20 cellular contexts compared by ENCODE assay signal in the genomic region with DNA sequence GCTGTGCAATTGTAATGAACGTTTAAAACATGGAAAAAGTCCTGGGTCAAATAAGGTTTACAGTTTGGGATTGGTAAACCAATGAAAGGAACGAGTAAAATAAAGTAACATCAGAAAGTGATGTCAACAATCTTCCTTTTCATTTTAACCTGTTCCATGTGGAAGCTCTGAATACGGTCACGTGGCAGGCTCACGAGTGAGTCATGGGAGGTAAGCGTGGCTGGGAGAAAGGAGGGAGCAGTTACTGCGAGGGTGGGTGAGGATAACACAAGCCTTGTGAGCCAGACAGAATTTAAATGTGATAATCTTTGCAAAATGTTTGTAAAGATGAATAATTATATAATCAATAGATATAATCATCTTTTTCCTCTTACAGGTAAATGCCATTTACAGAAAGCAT.
DNase-seq lines count a peak whose midpoint lies in the region; ATAC-seq, FAIRE-seq and TF ChIP-seq lines count a peak whose summit lies in the region.
"Had no signal": no experiment of that assay in that cellular context is flagged by ENCODE, and none has a peak within 500 bp of the region (broad histone marks: within the 10 kb centered on the region; RNA-seq: fewer than 3 reads in every experiment).

No MANE protein-coding gene starts in this region.

- no peak for TF ChIP-seq EP300 in K562 (IDR thresholded peaks at IDR 0.05; ENCODE audit: low read length)

- no peaks in the 10 kb centered on the region for H3K36me3 Mint-ChIP-seq in Calu3 (ENCODE audit: insufficient read depth, unreplicated experiment)
- H3K36me3 Mint-ChIP-seq: CD8-positive, alpha-beta memory T cell had no signal

- POLR2A ChIA-PET in K562 (lab: Yijun Ruan, JAX): no interaction called here

- no peaks in the 10 kb centered on the region for H3K27me3 Mint-ChIP-seq in Calu3 (ENCODE audit: unreplicated experiment)

- DNase-seq in Calu3 (peak; percentile 23), HT-29 (ENCODE audit: low spot score) (peak; percentile 25), K562 (ENCODE audit: extremely low read depth in 1 of 4, low spot score in 3 of 4) (peak in 1 of 4 experiments; percentile 2), putamen (ENCODE audit: low spot score) (peak; percentile 82), body of pancreas (no peak), vagina (ENCODE audit: extremely low spot score in 2 of 2) (no peak)
- DNase-seq: C1 segment of cervical spinal cord; CD8-positive, alpha-beta memory T cell; DMS79 treated with DMSO at 0.1 percent for 48 hours; HCEC 1CT; MG63; NCI-H1092; NCI-H2081 treated with DMSO at 0.1 percent for 48 hours; Peyer's patch; Right ventricle myocardium superior had no signal

- peaks cover 2% of the 10 kb centered on the region for H3K9me3 Mint-ChIP-seq in Calu3 (ENCODE audit: low read depth, unreplicated experiment)

- H3K27ac Mint-ChIP-seq in Calu3 (ENCODE audit: unreplicated experiment): no peak overlapping the region
- H3K27ac Mint-ChIP-seq: CD8-positive, alpha-beta memory T cell had no signal

- 1% methylated on average over 7 of the region's 7 CpGs for WGBS in K562 (ENCODE audit: insufficient coverage, low coverage, missing lambda C conversion rate)
- WGBS in body of pancreas, 2 donors: 72 to 77% methylated on average over 7 of the region's 7 CpGs

- ATAC-seq in K562 (no peak), GM19467 (IDR thresholded peaks at IDR 0.05; ENCODE audit: unreplicated experiment) (no peak), body of pancreas (no peak), GM19397 (IDR thresholded peaks at IDR 0.05; ENCODE audit: unreplicated experiment) (no peak)
- ATAC-seq: A549 had no signal

- intact Hi-C loops in Calu3 (cut with micrococcal nuclease; ENCODE audit: unreplicated experiment) (no loop called here), K562 (cut with micrococcal nuclease) (no loop called here), body of pancreas (cut with DNase I) (no loop called here), vagina (cut with DNase I) (no loop called here)

- H3K4me3 ChIP-seq in K562 (no peak overlapping the region), body of pancreas (no peak overlapping the region), vagina (no peak overlapping the region)
- H3K4me3 ChIP-seq: A549, MG63, Peyer's patch, SK-N-MC had no signal

- no peak for TF ChIP-seq RAD21 in K562 (CRISPR knock-in tag; conservative IDR thresholded peaks at IDR 0.05 in 1 of 2, IDR thresholded peaks at IDR 0.05 in 1 of 2)

- H3K27ac ChIP-seq in K562 (ENCODE audit: extremely low read depth, low read depth, low read length) (no peak overlapping the region), body of pancreas (no peak overlapping the region), vagina (no peak overlapping the region)
- H3K27ac ChIP-seq: A549, Peyer's patch, SK-N-MC had no signal

- H3K9me3 ChIP-seq in K562 (replicated peaks; ENCODE audit: control insufficient read depth, insufficient read depth, low read depth, low read length) (no peaks in the 10 kb centered on the region), body of pancreas (no peaks in the 10 kb centered on the region), vagina (no peaks in the 10 kb centered on the region)
- H3K9me3 ChIP-seq: A549, MG63, Peyer's patch had no signal

- no peak for TF ChIP-seq CTCF in Calu3 (IDR thresholded peaks at IDR 0.05; ENCODE audit: unreplicated experiment)
- TF ChIP-seq CTCF in K562 (IDR thresholded peaks at IDR 0.05 in 2 of 3, conservative IDR thresholded peaks at IDR 0.05 in 1 of 3; ENCODE audit: insufficient read depth in 2 of 3, low read depth in 1 of 3, low read length in 3 of 3): no peak
- no peak for TF ChIP-seq CTCF in body of pancreas (IDR thresholded peaks at IDR 0.05)
- TF ChIP-seq CTCF in vagina (IDR thresholded peaks at IDR 0.05): no peak

- peaks cover 23% of the 10 kb centered on the region for H3K4me1 Mint-ChIP-seq in Calu3 (ENCODE audit: low read depth, unreplicated experiment)
- H3K4me1 Mint-ChIP-seq: CD8-positive, alpha-beta memory T cell had no signal

- no peaks in the 10 kb centered on the region for H3K27me3 ChIP-seq in K562 (ENCODE audit: control insufficient read depth in 2 of 2, insufficient read depth in 2 of 2, low read length in 2 of 2)
- no peaks in the 10 kb centered on the region for H3K27me3 ChIP-seq in body of pancreas
- H3K27me3 ChIP-seq in vagina: no peaks in the 10 kb centered on the region
- H3K27me3 ChIP-seq: MG63, Peyer's patch had no signal

- CTCF ChIA-PET in Calu3 (lab: Charles Lee) (interaction anchor here (0.7 kb wide), 1 partner anchor 718 kb away, joined by 3 read pairs; no protein-coding TSS in a partner anchor), K562 (lab: Yijun Ruan, JAX; ENCODE audit: low intra/inter-chr PET ratio) (no interaction called here)

- H4K20me1 ChIP-seq in K562 (replicated peaks; ENCODE audit: control insufficient read depth, insufficient read depth, low read length): no peaks in the 10 kb centered on the region

- H3K79me2 ChIP-seq in K562 (ENCODE audit: control insufficient read depth, insufficient read depth, low read length): no peaks in the 10 kb centered on the region

- H3K9me1 ChIP-seq in K562 (ENCODE audit: control insufficient read depth, insufficient read depth, low read length): no peaks in the 10 kb centered on the region

- no TSS peak for BruUV-seq in Calu3 (replicated peaks; lab: Mats Ljungman, UMichigan)
- no TSS peak for BruUV-seq in K562 (replicated peaks; lab: Mats Ljungman, UMichigan)

- no peak overlapping the region for H3K9ac ChIP-seq in K562 (ENCODE audit: insufficient read depth in 1 of 2, low read depth in 2 of 2, low read length in 2 of 2)

- no peaks in the 10 kb centered on the region for H3K4me1 ChIP-seq in K562 (replicated peaks in 1 of 2; ENCODE audit: control insufficient read depth in 2 of 2, insufficient read depth in 2 of 2, low read length in 2 of 2)
- H3K4me1 ChIP-seq in body of pancreas: no peaks in the 10 kb centered on the region
- no peaks in the 10 kb centered on the region for H3K4me1 ChIP-seq in vagina
- H3K4me1 ChIP-seq: A549, Peyer's patch had no signal

- no peaks in the 10 kb centered on the region for H3K36me3 ChIP-seq in K562 (ENCODE audit: control insufficient read depth, insufficient read depth, low read length)
- no peaks in the 10 kb centered on the region for H3K36me3 ChIP-seq in body of pancreas (replicated peaks in 1 of 2; ENCODE audit: insufficient read depth in 1 of 2, low read depth in 2 of 2)
- no peaks in the 10 kb centered on the region for H3K36me3 ChIP-seq in vagina
- H3K36me3 ChIP-seq: MG63, Peyer's patch had no signal

- no peak for FAIRE-seq in K562 (lab: Jason Lieb, UNC)
- FAIRE-seq: A549, G401.6 had no signal

- no peak overlapping the region for H2AFZ ChIP-seq in K562 (ENCODE audit: low read depth, low read length)

- H3K4me2 ChIP-seq in K562 (ENCODE audit: insufficient read depth, low read length): no peak overlapping the region
- H3K4me2 ChIP-seq: A549 had no signal

- H3K4me3 Mint-ChIP-seq in Calu3 (ENCODE audit: low read depth, unreplicated experiment): no peak overlapping the region
- H3K4me3 Mint-ChIP-seq: CD8-positive, alpha-beta memory T cell had no signal

- TF ChIP-seq POLR2A in K562 (conservative IDR thresholded peaks at IDR 0.05) (no peak), body of pancreas (IDR thresholded peaks at IDR 0.05) (no peak), vagina (IDR thresholded peaks at IDR 0.05) (no peak)

- in situ Hi-C loops in K562 (cut with MboI): no loop called here

TF ChIP-seq in K562, 482 proteins besides CTCF, POLR2A, EP300 and RAD21:
- TF ChIP-seq, protein P1, sequence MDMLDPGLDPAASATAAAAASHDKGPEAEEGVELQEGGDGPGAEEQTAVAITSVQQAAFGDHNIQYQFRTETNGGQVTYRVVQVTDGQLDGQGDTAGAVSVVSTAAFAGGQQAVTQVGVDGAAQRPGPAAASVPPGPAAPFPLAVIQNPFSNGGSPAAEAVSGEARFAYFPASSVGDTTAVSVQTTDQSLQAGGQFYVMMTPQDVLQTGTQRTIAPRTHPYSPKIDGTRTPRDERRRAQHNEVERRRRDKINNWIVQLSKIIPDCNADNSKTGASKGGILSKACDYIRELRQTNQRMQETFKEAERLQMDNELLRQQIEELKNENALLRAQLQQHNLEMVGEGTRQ (CRISPR knock-in tag; IDR thresholded peaks at IDR 0.05): peak; percentile 42; the same call in 1 of the 2 replicates
- no peak for TF ChIP-seq HES1 (IDR thresholded peaks at IDR 0.05; ENCODE audit: low read depth)
- no peak for TF ChIP-seq FOXK1 (CRISPR knock-in tag; IDR thresholded peaks at IDR 0.05; ENCODE audit: borderline replicate concordance)
TF ChIP-seq in K562: peak in this region for 1.

Comparison
In these comparisons a context has a peak if more than half of its experiments do, and no peak if none do; other contexts are left out.
1. DNase-seq: peak in Calu3 (single experiment), HT-29 (single experiment) and putamen (single experiment); none in body of pancreas (0 of 4) and vagina (0 of 2).